1 cellular context compared by ENCODE assay signal in genomic region chr11:12893787-12894672, GRCh38.
TF ChIP-seq lines count a peak whose summit lies in the region.

No MANE protein-coding gene starts in this region.

TF ChIP-seq in SK-N-SH treated with all-trans-retinoic acid at 6 μM for 48 hours, 23 proteins besides CTCF, POLR2A, EP300 and RAD21 (continued from another document):
- TF ChIP-seq PATZ1 (CRISPR knock-in tag; IDR thresholded peaks at IDR 0.05; ENCODE audit: borderline replicate concordance) = peak; percentile 79
TF ChIP-seq in SK-N-SH treated with all-trans-retinoic acid at 6 μM for 48 hours: peak in this region for 3.
